ENCODE assay signal across 1 cellular context in the genomic region with DNA sequence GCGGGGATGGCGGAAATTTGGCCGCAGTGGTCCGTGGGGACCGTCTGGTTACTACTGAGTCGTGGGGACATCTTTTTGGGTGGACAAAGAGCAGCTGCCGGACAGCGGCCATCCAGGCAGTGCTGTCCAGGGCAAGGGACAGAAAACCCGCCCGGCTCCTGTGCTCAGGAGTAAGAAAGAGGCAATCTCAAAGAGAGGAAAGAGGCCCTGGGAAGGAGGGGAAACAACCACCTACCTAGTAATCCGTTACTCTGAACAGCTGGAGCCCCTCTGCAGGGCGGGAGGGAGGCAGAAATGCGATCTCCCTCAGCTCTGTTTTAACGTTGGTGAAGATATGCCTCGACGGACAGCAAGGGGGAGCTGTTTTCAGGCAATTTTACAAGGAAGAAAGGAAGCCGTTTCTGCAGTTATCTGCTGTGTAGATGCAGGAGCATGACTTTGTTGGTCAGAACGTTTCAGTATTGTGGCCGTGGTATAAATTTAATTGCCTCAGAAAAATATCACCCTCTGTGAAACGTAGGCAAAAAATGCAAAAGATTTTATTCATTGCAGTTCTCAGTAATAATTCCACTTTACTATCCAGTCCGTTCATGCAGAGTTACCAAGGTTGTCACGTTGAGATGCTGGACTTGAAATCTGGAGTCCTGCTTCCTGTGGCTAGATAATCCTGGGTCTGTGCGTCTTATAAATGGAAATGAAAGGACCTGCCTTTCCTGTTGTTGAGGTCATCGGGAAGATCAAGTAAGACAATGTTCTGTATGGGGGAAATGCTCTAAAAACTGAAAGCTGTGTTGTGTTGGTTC.
TF ChIP-seq lines count a peak whose summit lies in the region.

No MANE protein-coding gene starts in this region.

TF ChIP-seq in SK-N-SH treated with all-trans-retinoic acid at 6 μM for 48 hours, 23 proteins besides CTCF, POLR2A, EP300 and RAD21 (continued from another document):
- TF ChIP-seq, protein P1, sequence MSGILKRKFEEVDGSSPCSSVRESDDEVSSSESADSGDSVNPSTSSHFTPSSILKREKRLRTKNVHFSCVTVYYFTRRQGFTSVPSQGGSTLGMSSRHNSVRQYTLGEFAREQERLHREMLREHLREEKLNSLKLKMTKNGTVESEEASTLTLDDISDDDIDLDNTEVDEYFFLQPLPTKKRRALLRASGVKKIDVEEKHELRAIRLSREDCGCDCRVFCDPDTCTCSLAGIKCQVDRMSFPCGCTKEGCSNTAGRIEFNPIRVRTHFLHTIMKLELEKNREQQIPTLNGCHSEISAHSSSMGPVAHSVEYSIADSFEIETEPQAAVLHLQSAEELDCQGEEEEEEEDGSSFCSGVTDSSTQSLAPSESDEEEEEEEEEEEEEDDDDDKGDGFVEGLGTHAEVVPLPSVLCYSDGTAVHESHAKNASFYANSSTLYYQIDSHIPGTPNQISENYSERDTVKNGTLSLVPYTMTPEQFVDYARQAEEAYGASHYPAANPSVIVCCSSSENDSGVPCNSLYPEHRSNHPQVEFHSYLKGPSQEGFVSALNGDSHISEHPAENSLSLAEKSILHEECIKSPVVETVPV (CRISPR knock-in tag; IDR thresholded peaks at IDR 0.05): no peak
- no peak for TF ChIP-seq ZNF8 (CRISPR knock-in tag; IDR thresholded peaks at IDR 0.05)
- no peak for TF ChIP-seq TCF4 (CRISPR knock-in tag; IDR thresholded peaks at IDR 0.05; ENCODE audit: borderline replicate concordance)
- no peak for TF ChIP-seq PPARA (CRISPR knock-in tag; IDR thresholded peaks at IDR 0.05; ENCODE audit: borderline replicate concordance)
- no peak for TF ChIP-seq RARB (CRISPR knock-in tag; IDR thresholded peaks at IDR 0.05)
- TF ChIP-seq SNAI2 (CRISPR knock-in tag; IDR thresholded peaks at IDR 0.05): no peak
- no peak for TF ChIP-seq CSDC2 (CRISPR knock-in tag; IDR thresholded peaks at IDR 0.05)
- TF ChIP-seq CREB5 (CRISPR knock-in tag; IDR thresholded peaks at IDR 0.05; ENCODE audit: low read depth): no peak
- no peak for TF ChIP-seq ARNTL (CRISPR knock-in tag; IDR thresholded peaks at IDR 0.05; ENCODE audit: borderline replicate concordance, low read depth)
- TF ChIP-seq ZNF70 (CRISPR knock-in tag; IDR thresholded peaks at IDR 0.05): no peak
- TF ChIP-seq ZC3H10 (CRISPR knock-in tag; IDR thresholded peaks at IDR 0.05): no peak
- no peak for TF ChIP-seq OSR1 (CRISPR knock-in tag; IDR thresholded peaks at IDR 0.05)
- TF ChIP-seq ZFP30 (CRISPR knock-in tag; IDR thresholded peaks at IDR 0.05): no peak
- TF ChIP-seq ZFP3 (CRISPR knock-in tag; IDR thresholded peaks at IDR 0.05): no peak
